23 cellular contexts compared by ENCODE assay signal in the genomic region with DNA sequence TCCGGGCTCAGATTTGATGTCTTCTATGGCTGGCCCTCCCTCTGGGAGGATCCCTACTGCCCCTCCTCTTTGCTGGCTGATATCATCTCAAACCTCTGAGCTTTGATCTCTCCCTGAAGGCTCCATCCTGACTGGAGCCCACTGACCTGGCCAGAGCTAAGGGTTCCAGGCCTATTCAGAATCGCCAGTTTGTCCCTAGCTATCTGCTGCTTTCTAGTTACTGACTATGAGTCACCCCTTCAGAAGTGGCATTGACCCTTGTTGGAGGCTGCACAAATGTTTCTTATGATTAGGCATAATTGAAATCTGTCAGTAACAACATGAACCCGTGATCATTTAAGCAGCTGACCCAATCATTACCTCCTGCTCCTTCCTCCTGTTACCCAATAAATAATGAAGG.
"Had no signal": no experiment of that assay in that cellular context is flagged by ENCODE, and none has a peak within 500 bp of the region (broad histone marks: within the 10 kb centered on the region; RNA-seq: fewer than 3 reads in every experiment).

No MANE protein-coding gene starts in this region.

- H3K9me3 Mint-ChIP-seq: activated T-helper 1 cell treated with anti-CD3 and anti-CD28 coated beads, Interleukin-12 subunit alpha, Interleukin-12 subunit beta, Interleukin-2, Interleukin-4 antibody, amounts not matched to agents 30 ng/mL and 10 ng/mL and 1 ng/mL, durations not matched to agents 14 hours and 24 hours and 36 hours; effector memory CD8-positive, alpha-beta T cell; neural progenitor cell; stimulated activated naive B cell treated with anti-CD40 and anti-IgM and Interleukin-4, amounts not matched to agents 10 μg/mL and 1 μg/mL and 100 μg/mL, for 72 hours; T-cell had no signal

- H3K4me2 ChIP-seq: neural progenitor cell had no signal

- H3K27me3 ChIP-seq: ascending aorta, brain microvascular endothelial cell, gastrocnemius medialis, neural progenitor cell had no signal

- H3K36me3 ChIP-seq: ascending aorta, brain microvascular endothelial cell, esophagus muscularis mucosa, gastrocnemius medialis, neural progenitor cell, sigmoid colon, transverse colon had no signal

- H3K9me3 ChIP-seq: ascending aorta, esophagus muscularis mucosa, gastrocnemius medialis, sigmoid colon, transverse colon had no signal

- H3K36me3 Mint-ChIP-seq: naive thymus-derived CD4-positive, alpha-beta T cell; neural progenitor cell; stimulated activated naive B cell treated with anti-CD40 and anti-IgM and Interleukin-4, amounts not matched to agents 10 μg/mL and 1 μg/mL and 100 μg/mL, for 72 hours; T-cell had no signal

- H3K27ac ChIP-seq: ascending aorta, brain microvascular endothelial cell, esophagus muscularis mucosa, gastrocnemius medialis, neural progenitor cell, sigmoid colon, transverse colon had no signal

- ATAC-seq: activated CD8-positive, alpha-beta T cell treated with anti-CD3 and anti-CD28 coated beads, Interleukin-2, amount 10 ng/mL, durations not matched to agents 7 days and 5 days; effector memory CD8-positive, alpha-beta T cell; gastrocnemius medialis; left colon; naive thymus-derived CD4-positive, alpha-beta T cell; stimulated activated naive B cell treated with anti-CD40 and anti-IgM and Interleukin-4, amounts not matched to agents 10 μg/mL and 1 μg/mL and 100 μg/mL, for 72 hours; T-cell had no signal

- H3K4me1 Mint-ChIP-seq: T-cell had no signal

- H3K9ac ChIP-seq: neural progenitor cell had no signal

- DNase-seq: activated CD4-positive, alpha-beta T cell treated with anti-CD3 and anti-CD28 coated beads for 1 hour; activated CD4-positive, alpha-beta T cell treated with anti-CD3 and anti-CD28 coated beads, Interleukin-2, amount 50 U/mL, for 1 hour; activated CD8-positive, alpha-beta T cell treated with anti-CD3 and anti-CD28 coated beads, Interleukin-2, amount 10 ng/mL, durations not matched to agents 7 days and 5 days; activated gamma-delta T cell; activated naive CD4-positive, alpha-beta T cell treated with anti-CD3 and anti-CD28 coated beads, Interleukin-2, amount 50 U/mL, for 16 hours; brain microvascular endothelial cell; caudate nucleus; effector memory CD8-positive, alpha-beta T cell; gastrocnemius medialis; left colon; mesendoderm; naive thymus-derived CD4-positive, alpha-beta T cell; posterior cingulate gyrus; sigmoid colon; stimulated activated CD4-positive, alpha-beta T cell treated with anti-CD3 and anti-CD28 coated beads, Interleukin-2, amount 100 ng/mL, for 48 hours; stimulated activated CD8-positive, alpha-beta memory T cell treated with anti-CD3 and anti-CD28 coated beads, Interleukin-4, amount 100 ng/mL, for 48 hours; stimulated activated naive B cell treated with anti-CD40 and anti-IgM and Interleukin-4, amounts not matched to agents 10 μg/mL and 1 μg/mL and 100 μg/mL, for 72 hours; T-cell; transverse colon had no signal

- H2AFZ ChIP-seq: neural progenitor cell had no signal

- H3K27ac Mint-ChIP-seq: activated CD8-positive, alpha-beta T cell treated with anti-CD3 and anti-CD28 coated beads, Interleukin-2, amount 10 ng/mL, durations not matched to agents 7 days and 5 days; activated T-helper 1 cell treated with anti-CD3 and anti-CD28 coated beads, Interleukin-12 subunit alpha, Interleukin-12 subunit beta, Interleukin-2, Interleukin-4 antibody, amounts not matched to agents 30 ng/mL and 10 ng/mL and 1 ng/mL, durations not matched to agents 14 hours and 24 hours and 36 hours; effector memory CD8-positive, alpha-beta T cell; naive thymus-derived CD4-positive, alpha-beta T cell; neural progenitor cell; T-cell had no signal

- H3K4me3 ChIP-seq: ascending aorta, esophagus muscularis mucosa, gastrocnemius medialis, neural progenitor cell, sigmoid colon, transverse colon had no signal

- H3K4me3 Mint-ChIP-seq: activated CD8-positive, alpha-beta T cell treated with anti-CD3 and anti-CD28 coated beads, Interleukin-2, amount 10 ng/mL, durations not matched to agents 7 days and 5 days; activated T-helper 1 cell treated with anti-CD3 and anti-CD28 coated beads, Interleukin-12 subunit alpha, Interleukin-12 subunit beta, Interleukin-2, Interleukin-4 antibody, amounts not matched to agents 30 ng/mL and 10 ng/mL and 1 ng/mL, durations not matched to agents 14 hours and 24 hours and 36 hours; effector memory CD8-positive, alpha-beta T cell; naive thymus-derived CD4-positive, alpha-beta T cell; neural progenitor cell; stimulated activated naive B cell treated with anti-CD40 and anti-IgM and Interleukin-4, amounts not matched to agents 10 μg/mL and 1 μg/mL and 100 μg/mL, for 72 hours; T-cell had no signal

- H3K4me1 ChIP-seq: sigmoid colon, transverse colon had no signal
